In the genomic region with DNA sequence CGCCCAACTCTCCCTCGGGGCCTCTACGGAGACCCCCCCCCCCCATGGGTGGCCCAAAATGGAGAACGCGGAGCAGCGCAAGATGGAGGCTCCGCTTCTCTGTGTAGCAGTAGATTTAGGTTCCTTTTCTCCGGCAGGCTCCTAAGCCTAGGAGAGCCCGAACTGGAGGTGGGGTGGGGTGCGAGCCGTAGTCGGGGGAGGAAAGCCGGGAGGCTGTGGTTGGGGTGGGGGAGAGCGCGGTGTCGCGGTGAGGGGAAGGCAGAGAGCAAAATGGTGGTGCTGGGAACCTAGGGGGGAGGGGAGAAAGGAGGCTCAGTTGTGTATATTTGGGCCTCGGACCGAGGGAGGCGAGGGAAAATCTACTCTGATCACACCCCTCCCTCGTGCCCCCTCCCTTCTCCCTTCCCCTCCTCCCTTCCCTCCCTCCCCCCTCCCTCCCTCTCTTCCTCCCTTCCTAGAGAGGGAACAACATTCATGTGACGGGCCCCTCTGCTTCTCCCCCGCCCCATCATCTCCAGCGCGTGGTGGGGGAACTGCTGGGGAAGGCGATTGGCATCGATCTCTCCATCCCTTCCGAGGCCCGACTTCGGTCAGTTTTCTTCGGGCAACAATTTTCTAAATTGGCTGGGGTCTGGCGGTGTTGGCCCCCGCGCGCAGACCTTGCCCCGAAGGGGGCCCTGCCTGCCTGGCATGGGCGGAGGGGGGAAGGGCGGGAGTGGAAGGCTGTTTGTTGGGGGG, we compare ENCODE assay signal across 8 cellular contexts. TPM values are rescaled to one million over a fixed set of nuclear protein-coding genes. Genes with fewer than 3 reads are reported as not detected.
DNase-seq lines count a peak whose midpoint lies in the region; ATAC-seq and TF ChIP-seq lines count a peak whose summit lies in the region.

A gene (plus strand): TSS at position 439 of the 738 bp plus-strand sequence. CDS start 60,922 bp downstream, outside the sequence.

- no peaks in the 10 kb centered on the region for H3K27me3 Mint-ChIP-seq in activated naive CD8-positive, alpha-beta T cell treated with anti-CD3 and anti-CD28 coated beads, Interleukin-2, amount 10 ng/mL, durations not matched to agents 7 days and 5 days

- peaks cover 8% of the 10 kb centered on the region; the same call in 1 of the 2 replicates for H4K20me1 ChIP-seq in SU-DHL-6 (ENCODE audit: low read depth, low read length)

- H2AFZ ChIP-seq in SU-DHL-6 (ENCODE audit: low read depth, low read length, severe bottlenecking), result peak within 1 kb of the TSS; percentile 48

- peak within 1 kb of the TSS; percentile 99 for H3K4me2 ChIP-seq in SU-DHL-6 (ENCODE audit: low read depth, low read length, poor library complexity, severe bottlenecking)

- DNase-seq in GM10248 (ENCODE audit: extremely low spot score) (peak; percentile 42), NCI-H1436 (lab: John Stamatoyannopoulos, UW) (peak; percentile 91), glomerular endothelial cell (ENCODE audit: extremely low read depth, low read depth, low spot score) (no peak)
- peak; percentile 61 for DNase-seq in activated naive CD8-positive, alpha-beta T cell treated with anti-CD3 and anti-CD28 coated beads, Interleukin-2, amount 10 ng/mL, durations not matched to agents 7 days and 5 days

- peaks cover 10% of the 10 kb centered on the region; the same call in 1 of the 2 replicates for H3F3A ChIP-seq in SU-DHL-6 (ENCODE audit: insufficient read depth)

- TF ChIP-seq CTCF in GM10248 (IDR thresholded peaks at IDR 0.05; ENCODE audit: control extremely low read depth, extremely low read depth, low read depth, missing control alignments) (no peak), SU-DHL-6 (IDR thresholded peaks at IDR 0.05; ENCODE audit: insufficient read depth, low read length, poor library complexity, severe bottlenecking) (no peak), neutrophil (IDR thresholded peaks at IDR 0.05) (no peak)

- H3K4me1 ChIP-seq in neutrophil (ENCODE audit: control insufficient read depth in 1 of 2, insufficient read depth in 1 of 2, low read depth in 1 of 2, low read length in 1 of 2) (peaks cover 11 to 31% of the 10 kb centered on the region in 2 experiments), thymus (ENCODE audit: control insufficient read depth, insufficient read depth, low read length) (no peaks in the 10 kb centered on the region)

- peak; percentile 20 for ATAC-seq in activated naive CD8-positive, alpha-beta T cell treated with anti-CD3 and anti-CD28 coated beads, Interleukin-2, amount 10 ng/mL, durations not matched to agents 7 days and 5 days (ENCODE audit: low read depth)
- ATAC-seq in GM18870 (IDR thresholded peaks at IDR 0.05; ENCODE audit: unreplicated experiment), result no peak

- peak within 1 kb of the TSS; percentile 93 for H3K27ac ChIP-seq in SU-DHL-6 (ENCODE audit: low read depth, low read length)
- peak within 1 kb of the TSS; percentile 97 for H3K27ac ChIP-seq in neutrophil
- H3K27ac ChIP-seq in thymus (ENCODE audit: low read depth), result peak within 1 kb of the TSS; percentile 85

- H3K9me3 ChIP-seq in SU-DHL-6 (ENCODE audit: insufficient read depth, low read length) (no peaks in the 10 kb centered on the region), neutrophil (no peaks in the 10 kb centered on the region), thymus (ENCODE audit: control insufficient read depth) (no peaks in the 10 kb centered on the region)

- H3K4me3 Mint-ChIP-seq in activated naive CD8-positive, alpha-beta T cell treated with anti-CD3 and anti-CD28 coated beads, Interleukin-2, amount 10 ng/mL, durations not matched to agents 7 days and 5 days, result peak within 1 kb of the TSS; percentile 94

- POLR2A ChIA-PET in GM10248 (lab: Yijun Ruan, JAX), result no interaction called here
- POLR2A ChIA-PET in activated naive CD8-positive, alpha-beta T cell treated with anti-CD3 and anti-CD28 coated beads, Interleukin-2, amount 10 ng/mL, durations not matched to agents 7 days and 5 days (lab: Charles Lee), result interaction anchor here (0.6 kb wide), 1 partner anchor 866 kb away, joined by 4 read pairs; no protein-coding TSS in a partner anchor

- no peaks in the 10 kb centered on the region for H3K9me3 Mint-ChIP-seq in activated naive CD8-positive, alpha-beta T cell treated with anti-CD3 and anti-CD28 coated beads, Interleukin-2, amount 10 ng/mL, durations not matched to agents 7 days and 5 days

- H3K4me3 ChIP-seq in SU-DHL-6 (ENCODE audit: insufficient read depth, low read length, poor library complexity, severe bottlenecking), result peak within 1 kb of the TSS; percentile 89
- H3K4me3 ChIP-seq in neutrophil (ENCODE audit: low read depth in 1 of 2, low read length in 1 of 2), result peak within 1 kb of the TSS; percentile 69 to 89
- H3K4me3 ChIP-seq in thymus (ENCODE audit: low read length), result peak within 1 kb of the TSS; percentile 75

- H3K4me1 Mint-ChIP-seq in activated naive CD8-positive, alpha-beta T cell treated with anti-CD3 and anti-CD28 coated beads, Interleukin-2, amount 10 ng/mL, durations not matched to agents 7 days and 5 days, result peaks cover 21% of the 10 kb centered on the region

- H3K36me3 ChIP-seq in SU-DHL-6 (ENCODE audit: low read length) (no peaks in the 10 kb centered on the region), neutrophil (no peaks in the 10 kb centered on the region), thymus (ENCODE audit: control insufficient read depth, insufficient read depth) (no peaks in the 10 kb centered on the region)

- peak within 1 kb of the TSS; percentile 99 for H3K9ac ChIP-seq in SU-DHL-6 (ENCODE audit: low read length)

- peaks cover 58% of the 10 kb centered on the region for H3K79me2 ChIP-seq in SU-DHL-6 (ENCODE audit: insufficient read depth, low read length)

- CTCF ChIA-PET in GM10248 (lab: Yijun Ruan, JAX), result interaction anchor here (1.5 kb wide), 1 partner anchor 128 kb away, joined by 4 read pairs; no protein-coding TSS in a partner anchor

- H3K27me3 ChIP-seq in SU-DHL-6 (ENCODE audit: low read length) (no peaks in the 10 kb centered on the region), neutrophil (no peaks in the 10 kb centered on the region), thymus (ENCODE audit: control insufficient read depth, insufficient read depth) (no peaks in the 10 kb centered on the region)

- peaks cover 10% of the 10 kb centered on the region for H3K36me3 Mint-ChIP-seq in activated naive CD8-positive, alpha-beta T cell treated with anti-CD3 and anti-CD28 coated beads, Interleukin-2, amount 10 ng/mL, durations not matched to agents 7 days and 5 days

- under 1% methylated on average over 35 of the region's 38 CpGs for WGBS in thymus

- peak within 1 kb of the TSS; percentile 97 for H3K27ac Mint-ChIP-seq in activated naive CD8-positive, alpha-beta T cell treated with anti-CD3 and anti-CD28 coated beads, Interleukin-2, amount 10 ng/mL, durations not matched to agents 7 days and 5 days

- no peaks in the 10 kb centered on the region for H3K9me2 ChIP-seq in SU-DHL-6 (replicated peaks; ENCODE audit: insufficient read depth, low read length)

RNA-seq across cellular contexts. Expression of the gene that starts here (rescaled TPM):
- total RNA-seq in activated naive CD8-positive, alpha-beta T cell treated with anti-CD3 and anti-CD28 coated beads, Interleukin-2, amount 10 ng/mL, durations not matched to agents 7 days and 5 days, result 100 to 1,000 TPM in 1 of 2 experiments, 10 to 100 TPM in 1; 92.3 to 103 TPM
- 38.3 and 85.0 TPM in 2 replicates for total RNA-seq in glomerular endothelial cell
- 44.0 TPM for polyA plus RNA-seq in thymus
